27 cellular contexts compared by ENCODE assay signal in genomic region chr17:75628425-75628824, GRCh38. TPM values are rescaled to one million over a fixed set of nuclear protein-coding genes. Genes with fewer than 3 reads are reported as not detected.
"Had no signal": no experiment of that assay in that cellular context is flagged by ENCODE, and none has a peak within 500 bp of the region (broad histone marks: within the 10 kb centered on the region; RNA-seq: fewer than 3 reads in every experiment).

No MANE protein-coding gene starts in this region.

- H3K36me3 Mint-ChIP-seq: activated CD8-positive, alpha-beta memory T cell treated with anti-CD3 and anti-CD28 coated beads, Interleukin-2, amount 10 ng/mL, durations not matched to agents 7 days and 5 days had no signal

- DNase-seq: activated B cell treated with CpG ODN at 0.5 μM for 24 hours; activated CD4-positive, alpha-beta T cell treated with anti-CD3 and anti-CD28 coated beads for 1 hour; activated CD4-positive, alpha-beta T cell treated with anti-CD3 and anti-CD28 coated beads, Interleukin-2, amount 10 ng/mL, durations not matched to agents 24 days and 14 days; activated CD4-positive, alpha-beta T cell treated with anti-CD3 and anti-CD28 coated beads, Interleukin-2, amount 50 U/mL, for 48 hours; activated CD8-positive, alpha-beta memory T cell treated with anti-CD3 and anti-CD28 coated beads, Interleukin-2, amount 10 ng/mL, durations not matched to agents 7 days and 5 days; activated gamma-delta T cell; activated naive CD4-positive, alpha-beta T cell treated with anti-CD3 and anti-CD28 coated beads for 36 hours; activated T-cell treated with anti-CD3 and anti-CD28 coated beads, Interleukin-2, amount 50 U/mL, for 4 hours; amniotic stem cell; body of pancreas; central memory CD4-positive, alpha-beta T cell; Kasumi-1; NCI-H1105 treated with DMSO at 0.1 percent for 48 hours; NCI-H146; NCI-H187 treated with DMSO at 0.1 percent for 48 hours; NCI-H2081 treated with DMSO at 0.1 percent for 48 hours; NCI-H446; NCI-H748 treated with DMSO at 0.1 percent for 48 hours; OCI-M1; SIG-M5; T-helper 17 cell; T-helper 9 cell had no signal

- H3K27ac Mint-ChIP-seq: activated B cell treated with CpG ODN at 0.5 μM for 24 hours; activated CD4-positive, alpha-beta T cell treated with anti-CD3 and anti-CD28 coated beads, Interleukin-2, amount 10 ng/mL, durations not matched to agents 24 days and 14 days; activated CD8-positive, alpha-beta memory T cell treated with anti-CD3 and anti-CD28 coated beads, Interleukin-2, amount 10 ng/mL, durations not matched to agents 7 days and 5 days; activated naive CD4-positive, alpha-beta T cell treated with anti-CD3 and anti-CD28 coated beads for 36 hours; activated T-helper 17 cell treated with anti-CD3 and anti-CD28 coated beads, Interleukin-2, amount 50 U/mL, for 72 hours; T-helper 17 cell had no signal

- H3K9me3 ChIP-seq: ascending aorta, body of pancreas had no signal

- H3K4me1 Mint-ChIP-seq: activated CD4-positive, alpha-beta T cell treated with anti-CD3 and anti-CD28 coated beads, Interleukin-2, amount 10 ng/mL, durations not matched to agents 24 days and 14 days; activated CD8-positive, alpha-beta memory T cell treated with anti-CD3 and anti-CD28 coated beads, Interleukin-2, amount 10 ng/mL, durations not matched to agents 7 days and 5 days; activated T-helper 17 cell treated with anti-CD3 and anti-CD28 coated beads, Interleukin-2, amount 50 U/mL, for 72 hours; T-helper 17 cell had no signal

- H3K27ac ChIP-seq: ascending aorta, body of pancreas had no signal

- H3K27me3 ChIP-seq: ascending aorta, body of pancreas had no signal

- H3K4me3 ChIP-seq: ascending aorta, body of pancreas had no signal

- H3K27me3 Mint-ChIP-seq: activated B cell treated with CpG ODN at 0.5 μM for 24 hours; activated CD4-positive, alpha-beta T cell treated with anti-CD3 and anti-CD28 coated beads, Interleukin-2, amount 10 ng/mL, durations not matched to agents 24 days and 14 days; activated CD8-positive, alpha-beta memory T cell treated with anti-CD3 and anti-CD28 coated beads, Interleukin-2, amount 10 ng/mL, durations not matched to agents 7 days and 5 days; activated T-helper 17 cell treated with anti-CD3 and anti-CD28 coated beads, Interleukin-2, amount 50 U/mL, for 72 hours; T-helper 17 cell had no signal

- FAIRE-seq: bronchial epithelial cell had no signal

- ATAC-seq: activated CD8-positive, alpha-beta memory T cell treated with anti-CD3 and anti-CD28 coated beads, Interleukin-2, amount 10 ng/mL, durations not matched to agents 7 days and 5 days; activated T-cell treated with anti-CD3 and anti-CD28 coated beads, Interleukin-2, amount 50 U/mL, for 4 hours; activated T-helper 17 cell treated with anti-CD3 and anti-CD28 coated beads, Interleukin-2, amount 50 U/mL, for 72 hours; body of pancreas; Panc1; T-helper 17 cell had no signal

- H3K9me3 Mint-ChIP-seq: activated B cell treated with CpG ODN at 0.5 μM for 24 hours; activated CD4-positive, alpha-beta T cell treated with anti-CD3 and anti-CD28 coated beads, Interleukin-2, amount 10 ng/mL, durations not matched to agents 24 days and 14 days; activated naive CD4-positive, alpha-beta T cell treated with anti-CD3 and anti-CD28 coated beads for 36 hours; activated T-cell treated with anti-CD3 and anti-CD28 coated beads, Interleukin-2, amount 50 U/mL, for 4 hours; activated T-helper 17 cell treated with anti-CD3 and anti-CD28 coated beads, Interleukin-2, amount 50 U/mL, for 72 hours had no signal

- H3K4me3 Mint-ChIP-seq: activated B cell treated with CpG ODN at 0.5 μM for 24 hours; activated CD4-positive, alpha-beta T cell treated with anti-CD3 and anti-CD28 coated beads, Interleukin-2, amount 10 ng/mL, durations not matched to agents 24 days and 14 days; activated CD8-positive, alpha-beta memory T cell treated with anti-CD3 and anti-CD28 coated beads, Interleukin-2, amount 10 ng/mL, durations not matched to agents 7 days and 5 days; activated naive CD4-positive, alpha-beta T cell treated with anti-CD3 and anti-CD28 coated beads for 36 hours; activated T-cell treated with anti-CD3 and anti-CD28 coated beads, Interleukin-2, amount 50 U/mL, for 4 hours; activated T-helper 17 cell treated with anti-CD3 and anti-CD28 coated beads, Interleukin-2, amount 50 U/mL, for 72 hours; T-helper 17 cell had no signal

RNA-seq across cellular contexts. Expression of gene SMIM5, which starts 4.8 kb away (rescaled TPM):
- total RNA-seq: activated naive CD4-positive, alpha-beta T cell treated with anti-CD3 and anti-CD28 coated beads for 36 hours; ascending aorta; chondrocyte had no signal
